24 cellular contexts compared by ENCODE assay signal in genomic region chr5:56527174-56527573, GRCh38.
DNase-seq lines count a peak whose midpoint lies in the region; ATAC-seq, FAIRE-seq and TF ChIP-seq lines count a peak whose summit lies in the region.
"Had no signal": no experiment of that assay in that cellular context is flagged by ENCODE, and none has a peak within 500 bp of the region (broad histone marks: within the 10 kb centered on the region; RNA-seq: fewer than 3 reads in every experiment).

No MANE protein-coding gene starts in this region.

- no peaks in the 10 kb centered on the region for H3K9me3 ChIP-seq in Peyer's patch
- H3K9me3 ChIP-seq in esophagus squamous epithelium = no peaks in the 10 kb centered on the region
- no peaks in the 10 kb centered on the region for H3K9me3 ChIP-seq in small intestine (ENCODE audit: control insufficient read depth, low read depth)
- H3K9me3 ChIP-seq: ovary, right lobe of liver, tibial artery had no signal

- 38 to 51% methylated on average over 4 of the region's 4 CpGs for WGBS in esophagus squamous epithelium, 2 donors
- WGBS in small intestine, 3 donors = 10 to 64% (median 27%) methylated on average over 4 of the region's 4 CpGs

- ATAC-seq in HG03432 (IDR thresholded peaks at IDR 0.05; ENCODE audit: unreplicated experiment) = no peak
- ATAC-seq: naive thymus-derived CD4-positive, alpha-beta T cell; right lobe of liver had no signal

- no peaks in the 10 kb centered on the region for H3K4me1 ChIP-seq in Peyer's patch
- peaks cover 8 to 68% (median 24%) of the 10 kb centered on the region in 3 donors for H3K4me1 ChIP-seq in esophagus squamous epithelium
- H3K4me1 ChIP-seq in small intestine (ENCODE audit: control insufficient read depth in 2 of 2, insufficient read depth in 1 of 2, low read depth in 1 of 2, low read length in 1 of 2) = peaks cover 5 to 9% of the 10 kb centered on the region in 2 donors

- TF ChIP-seq POLR2A in Peyer's patch (IDR thresholded peaks at IDR 0.05) (peak in 1 of 2 donors; percentile 69), esophagus squamous epithelium (IDR thresholded peaks at IDR 0.05) (no peak)

- FAIRE-seq in small intestine (lab: Jason Lieb, UNC) = no peak
- FAIRE-seq: frontal cortex had no signal

- H3K4me3 ChIP-seq in Peyer's patch (no peak overlapping the region), esophagus squamous epithelium (no peak overlapping the region), small intestine (ENCODE audit: low read depth in 1 of 2, low read length in 2 of 2) (no peak overlapping the region)
- H3K4me3 ChIP-seq: ovary, right lobe of liver, tibial artery had no signal

- DNase-seq in HPDE6-E6E7 (ENCODE audit: extremely low spot score) (peak; percentile 47), Peyer's patch (peak in 2 of 3 donors; percentile 67 to 81), esophagus squamous epithelium (lab: John Stamatoyannopoulos, UW) (no peak), small intestine (peak; percentile 62), NCI-H146 (lab: John Stamatoyannopoulos, UW) (no peak), hippocampal formation (lab: John Stamatoyannopoulos, UW) (no peak)
- DNase-seq: activated CD4-positive, alpha-beta T cell treated with anti-CD3 and anti-CD28 coated beads, Interleukin-2, amount 10 ng/mL, durations not matched to agents 7 days and 5 days; activated CD8-positive, alpha-beta memory T cell treated with anti-CD3 and anti-CD28 coated beads, Interleukin-2, amount 50 U/mL, for 48 hours; activated gamma-delta T cell treated with Interleukin-2 at 50 U/mL for 16 hours; anterior cingulate cortex; central memory CD4-positive, alpha-beta T cell; GOT3; Kasumi-1; mesenchymal stem cell; naive thymus-derived CD4-positive, alpha-beta T cell; NCI-H1105 treated with DMSO at 0.1 percent for 48 hours; NCI-H526 treated with DMSO at 0.1 percent for 48 hours; ovary; right lobe of liver; SIG-M5; stimulated activated naive CD4-positive, alpha-beta T cell; tibial artery had no signal

- H3K27ac ChIP-seq in Peyer's patch (peak overlapping the region in 2 of 4 donors; percentile 14 to 65), esophagus squamous epithelium (peak overlapping the region; percentile 64 to 81 (median 72)), small intestine (ENCODE audit: low read depth in 1 of 2, low read length in 1 of 2) (no peak overlapping the region)
- H3K27ac ChIP-seq: ovary, right lobe of liver, tibial artery had no signal

- H3K36me3 ChIP-seq in Peyer's patch (no peaks in the 10 kb centered on the region), esophagus squamous epithelium (no peaks in the 10 kb centered on the region), small intestine (ENCODE audit: control insufficient read depth in 2 of 2, insufficient read depth in 2 of 2, low read length in 2 of 2) (no peaks in the 10 kb centered on the region)
- H3K36me3 ChIP-seq: ovary, right lobe of liver, tibial artery had no signal

- no peaks in the 10 kb centered on the region for H3K27me3 ChIP-seq in Peyer's patch
- no peaks in the 10 kb centered on the region for H3K27me3 ChIP-seq in esophagus squamous epithelium
- no peaks in the 10 kb centered on the region for H3K27me3 ChIP-seq in small intestine (ENCODE audit: control insufficient read depth in 2 of 2, insufficient read depth in 2 of 2, low read length in 2 of 2)
- H3K27me3 ChIP-seq: ovary, right lobe of liver, tibial artery had no signal

- intact Hi-C loops in esophagus squamous epithelium (cut with DNase I) = no loop called here

- TF ChIP-seq CTCF in Peyer's patch (IDR thresholded peaks at IDR 0.05) (no peak), esophagus squamous epithelium (IDR thresholded peaks at IDR 0.05) (no peak)

Comparison
In these comparisons a context has a peak if more than half of its experiments do, and no peak if none do; other contexts are left out.
1. DNase-seq: peak in HPDE6-E6E7 (single experiment), Peyer's patch (2 of 3) and small intestine (single experiment); none in esophagus squamous epithelium (single experiment), NCI-H146 (single experiment) and hippocampal formation (0 of 2).
2. H3K27ac ChIP-seq: peak in esophagus squamous epithelium (4 of 4); none in small intestine (0 of 2).